In the genomic region with DNA sequence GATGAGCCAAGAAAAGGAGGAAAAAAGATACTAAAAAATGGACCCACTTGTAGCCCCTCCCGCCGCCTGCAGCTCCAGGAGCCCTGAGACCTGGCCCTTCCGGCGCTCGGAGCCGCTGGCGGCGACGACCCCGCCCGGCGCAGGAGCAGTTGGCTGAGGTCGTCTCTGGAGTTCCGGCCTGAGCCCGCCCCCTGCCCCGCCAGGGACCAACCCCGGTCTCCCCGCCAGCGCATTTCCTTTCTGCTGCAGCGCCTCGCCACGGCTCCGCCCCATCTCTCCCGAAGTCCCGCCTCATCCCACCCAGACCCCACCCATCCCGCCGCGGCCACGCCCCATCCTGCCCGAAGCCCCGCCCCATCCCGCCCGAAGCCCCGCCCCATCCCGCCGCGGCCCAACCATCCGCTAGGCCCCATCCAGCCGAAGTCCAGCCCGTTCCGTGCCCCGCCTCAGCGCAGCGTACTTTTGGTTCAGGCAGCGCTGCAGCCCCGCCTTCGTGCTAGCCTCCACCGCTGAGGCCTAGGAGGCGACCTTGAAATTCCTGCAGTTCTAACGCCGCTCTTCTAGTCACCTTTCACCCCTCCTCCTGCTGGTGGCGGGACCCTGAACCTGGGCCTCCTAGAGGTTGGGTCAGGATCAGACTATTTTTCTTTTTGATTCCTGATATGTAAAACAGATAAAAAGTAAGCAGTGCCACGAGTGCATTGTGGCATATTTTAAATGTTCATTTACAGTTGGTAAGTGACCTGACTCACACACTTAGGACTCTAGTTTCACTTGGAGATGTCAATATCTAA, we compare ENCODE assay signal across 8 cellular contexts. TPM values are rescaled to one million over a fixed set of nuclear protein-coding genes. Genes with fewer than 3 reads are reported as not detected.
DNase-seq lines count a peak whose midpoint lies in the region; ATAC-seq, FAIRE-seq and TF ChIP-seq lines count a peak whose summit lies in the region.

A gene with protein sequence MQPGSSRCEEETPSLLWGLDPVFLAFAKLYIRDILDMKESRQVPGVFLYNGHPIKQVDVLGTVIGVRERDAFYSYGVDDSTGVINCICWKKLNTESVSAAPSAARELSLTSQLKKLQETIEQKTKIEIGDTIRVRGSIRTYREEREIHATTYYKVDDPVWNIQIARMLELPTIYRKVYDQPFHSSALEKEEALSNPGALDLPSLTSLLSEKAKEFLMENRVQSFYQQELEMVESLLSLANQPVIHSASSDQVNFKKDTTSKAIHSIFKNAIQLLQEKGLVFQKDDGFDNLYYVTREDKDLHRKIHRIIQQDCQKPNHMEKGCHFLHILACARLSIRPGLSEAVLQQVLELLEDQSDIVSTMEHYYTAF (minus strand): TSS at position 132 of the 794 bp plus-strand sequence. CDS start 590 bp downstream, outside the sequence.

- H3K36me3 ChIP-seq in bronchial epithelial cell (ENCODE audit: control insufficient read depth, insufficient read depth, low read length), result peaks cover 1% of the 10 kb centered on the region

- POLR2A ChIA-PET in AG04449 (lab: Yijun Ruan, JAX), result interaction anchor here (0.8 kb wide), 1 partner anchor 31 kb away, joined by 3 read pairs; no protein-coding TSS in a partner anchor

- peak within 1 kb of the TSS; percentile 77 for H3K4me3 ChIP-seq in AG04449 (ENCODE audit: low read depth, low read length)
- H3K4me3 ChIP-seq in WI38 (ENCODE audit: low read depth, low read length), result peak within 1 kb of the TSS; percentile 76
- peak within 1 kb of the TSS; percentile 57 for H3K4me3 ChIP-seq in bronchial epithelial cell (ENCODE audit: low read depth, low read length)

- no peak for FAIRE-seq in bronchial epithelial cell (lab: Jason Lieb, UNC)

- CTCF ChIA-PET in AG04449 (lab: Yijun Ruan, JAX), result interaction anchor here (0.8 to 2.0 kb wide), 4 partner anchors 30 to 207 kb away, joined by 3 to 7 read pairs (median 3); a partner anchor contains a TSS

- DNase-seq in AG04449 (ENCODE audit: low read depth, low spot score) (peak; percentile 77), NCI-H2227 (lab: John Stamatoyannopoulos, UW; ENCODE audit: unreplicated experiment) (peak; percentile 94), bronchial epithelial cell (ENCODE audit: low read depth) (peak; percentile 81), iPS-NIHi7 (ENCODE audit: extremely low spot score) (peak; percentile 98), smooth muscle cell of the brain vasculature (ENCODE audit: low read depth, low spot score) (peak; percentile 90)

- TF ChIP-seq CTCF in AG04449 (IDR thresholded peaks at IDR 0.05; ENCODE audit: insufficient read depth, low read length, missing control alignments), result no peak
- TF ChIP-seq CTCF in WI38 (IDR thresholded peaks at IDR 0.05; ENCODE audit: low read depth, low read length), result no peak
- TF ChIP-seq CTCF in bronchial epithelial cell (IDR thresholded peaks at IDR 0.05; ENCODE audit: insufficient read depth, low read length, severe bottlenecking), result no peak

- ATAC-seq in GM18873 (IDR thresholded peaks at IDR 0.05; ENCODE audit: low FRiP score, unreplicated experiment), result peak; percentile 87
- ATAC-seq in HG03139 (IDR thresholded peaks at IDR 0.05; ENCODE audit: unreplicated experiment), result peak; percentile 90

- no peaks in the 10 kb centered on the region for H3K27me3 ChIP-seq in bronchial epithelial cell (ENCODE audit: control insufficient read depth, insufficient read depth, low read length)

RNA-seq across cellular contexts. Expression of the gene that starts here (rescaled TPM):
- 40.7 and 67.7 TPM in 2 replicates for total RNA-seq in bronchial epithelial cell

Comparison
In these comparisons a context has a peak if more than half of its experiments do, and no peak if none do; other contexts are left out.
1. Peak in every context shown above with its lines: DNase-seq, ATAC-seq and H3K4me3 ChIP-seq.